15 cellular contexts compared by ENCODE assay signal in genomic region chr20:33332905-33333456, GRCh38. TPM values are rescaled to one million over a fixed set of nuclear protein-coding genes. Genes with fewer than 3 reads are reported as not detected.
DNase-seq lines count a peak whose midpoint lies in the region; ATAC-seq and TF ChIP-seq lines count a peak whose summit lies in the region.
"Had no signal": no experiment of that assay in that cellular context is flagged by ENCODE, and none has a peak within 500 bp of the region (broad histone marks: within the 10 kb centered on the region; RNA-seq: fewer than 3 reads in every experiment).

No MANE protein-coding gene starts in this region.

- H3K27ac ChIP-seq in osteoblast (ENCODE audit: low read depth, low read length), result no peak overlapping the region
- H3K27ac ChIP-seq: A549, C4-2B, GM23248, HL-60 had no signal

- TF ChIP-seq CTCF in osteoblast (IDR thresholded peaks at IDR 0.05; ENCODE audit: extremely low read depth, low read depth, low read length) (no peak), endothelial cell (IDR thresholded peaks at IDR 0.05; ENCODE audit: unreplicated experiment) (no peak), glutamatergic neuron (IDR thresholded peaks at IDR 0.05; ENCODE audit: partially characterized antibody, unreplicated experiment) (no peak)

- H3K36me3 Mint-ChIP-seq in endothelial cell (ENCODE audit: low read depth, unreplicated experiment) (peaks cover 3% of the 10 kb centered on the region), glutamatergic neuron (ENCODE audit: unreplicated experiment) (peaks cover 4% of the 10 kb centered on the region)
- H3K36me3 Mint-ChIP-seq: CD4-positive, alpha-beta memory T cell had no signal

- ATAC-seq in esophagus mucosa, result peak; percentile 49
- ATAC-seq: HCT116 had no signal

- no peaks in the 10 kb centered on the region for H3K9me3 Mint-ChIP-seq in endothelial cell (ENCODE audit: unreplicated experiment)
- no peaks in the 10 kb centered on the region for H3K9me3 Mint-ChIP-seq in glutamatergic neuron (ENCODE audit: unreplicated experiment)

- no peaks in the 10 kb centered on the region for H3K79me2 ChIP-seq in osteoblast (ENCODE audit: insufficient read depth, low read length)

- no peaks in the 10 kb centered on the region for H3K4me1 ChIP-seq in osteoblast (ENCODE audit: insufficient read depth, low read length)
- H3K4me1 ChIP-seq: A549, BE2C had no signal

- no peak overlapping the region for H3K4me3 ChIP-seq in osteoblast (ENCODE audit: insufficient read depth, low read length)
- H3K4me3 ChIP-seq: A549, GM23248 had no signal

- H3K9me3 ChIP-seq in osteoblast (ENCODE audit: low read depth, low read length), result no peaks in the 10 kb centered on the region
- H3K9me3 ChIP-seq: A549, BE2C had no signal

- H3K36me3 ChIP-seq in osteoblast (ENCODE audit: insufficient read depth, low read length), result no peaks in the 10 kb centered on the region
- H3K36me3 ChIP-seq: BE2C had no signal

- H2AFZ ChIP-seq in osteoblast (ENCODE audit: low read length), result no peak overlapping the region
- H2AFZ ChIP-seq: GM23248 had no signal

- peaks cover 4% of the 10 kb centered on the region for H3K27me3 Mint-ChIP-seq in endothelial cell (ENCODE audit: unreplicated experiment)
- peaks cover 4% of the 10 kb centered on the region for H3K27me3 Mint-ChIP-seq in glutamatergic neuron (ENCODE audit: unreplicated experiment)

- peaks cover 28% of the 10 kb centered on the region for H3K27me3 ChIP-seq in osteoblast (ENCODE audit: insufficient read depth, low read length)

- H4K20me1 ChIP-seq in osteoblast (ENCODE audit: insufficient read depth, low read length), result no peaks in the 10 kb centered on the region

- no peak overlapping the region for H3K4me2 ChIP-seq in osteoblast (ENCODE audit: insufficient read depth, low read length)
- H3K4me2 ChIP-seq: A549 had no signal

- H3K27ac Mint-ChIP-seq in endothelial cell (ENCODE audit: unreplicated experiment) (no peak overlapping the region), glutamatergic neuron (ENCODE audit: unreplicated experiment) (no peak overlapping the region)

- H3K4me1 Mint-ChIP-seq in endothelial cell (ENCODE audit: unreplicated experiment), result peaks cover 4% of the 10 kb centered on the region
- H3K4me1 Mint-ChIP-seq in glutamatergic neuron (ENCODE audit: low read depth, unreplicated experiment), result peaks cover 2% of the 10 kb centered on the region

- peak; percentile 46 for DNase-seq in NCI-H146 treated with DMSO at 0.1 percent for 48 hours (lab: John Stamatoyannopoulos, UW; ENCODE audit: unreplicated experiment)
- peak; percentile 46 for DNase-seq in osteoblast (ENCODE audit: insufficient read length, low spot score, missing footprints)
- no peak for DNase-seq in stimulated activated CD4-positive, alpha-beta T cell treated with anti-CD3 and anti-CD28 coated beads, Interleukin-4, amount 100 ng/mL, for 24 hours
- no peak for DNase-seq in endothelial cell (ENCODE audit: low spot score)
- DNase-seq in glutamatergic neuron, result no peak
- DNase-seq: BE2C; CD4-positive, alpha-beta memory T cell; DMS79; GM23248 had no signal

- H3K4me3 Mint-ChIP-seq in endothelial cell (ENCODE audit: unreplicated experiment) (no peak overlapping the region), glutamatergic neuron (ENCODE audit: unreplicated experiment) (no peak overlapping the region)
- H3K4me3 Mint-ChIP-seq: CD4-positive, alpha-beta memory T cell had no signal

RNA-seq across cellular contexts. Expression of gene BPIFB1, which starts 50.0 kb away (rescaled TPM):
- total RNA-seq in esophagus mucosa, result 8.3 TPM
- total RNA-seq in osteoblast, result not detected in 2 replicates
- total RNA-seq in endothelial cell (ENCODE audit: unreplicated experiment), result not detected
- not detected for total RNA-seq in glutamatergic neuron (ENCODE audit: unreplicated experiment)
- total RNA-seq: CD4-positive, alpha-beta memory T cell; G401; GM23248 had no signal

Comparison
In these comparisons a context has a peak if more than half of its experiments do, and no peak if none do; other contexts are left out.
1. DNase-seq: peak in NCI-H146 treated with DMSO at 0.1 percent for 48 hours (single experiment) and osteoblast (single experiment); none in stimulated activated CD4-positive, alpha-beta T cell treated with anti-CD3 and anti-CD28 coated beads, Interleukin-4, amount 100 ng/mL, for 24 hours (single experiment), endothelial cell (single experiment) and glutamatergic neuron (single experiment).